9 cellular contexts compared by ENCODE assay signal in genomic region chr3:178518660-178519396, GRCh38. TPM values are rescaled to one million over a fixed set of nuclear protein-coding genes. Genes with fewer than 3 reads are reported as not detected.
DNase-seq lines count a peak whose midpoint lies in the region; ATAC-seq and FAIRE-seq lines count a peak whose summit lies in the region.
"Had no signal": no experiment of that assay in that cellular context is flagged by ENCODE, and none has a peak within 500 bp of the region (broad histone marks: within the 10 kb centered on the region; RNA-seq: fewer than 3 reads in every experiment).

No MANE protein-coding gene starts in this region.

- no peaks in the 10 kb centered on the region for H3K9me3 ChIP-seq in T-helper 17 cell (ENCODE audit: control insufficient read depth, low read length, poor library complexity, severe bottlenecking)

- no peak for DNase-seq in NCI-H1436 treated with DMSO at 0.1 percent for 48 hours (lab: John Stamatoyannopoulos, UW)
- no peak for DNase-seq in COLO668 (lab: John Stamatoyannopoulos, UW; ENCODE audit: unreplicated experiment)
- DNase-seq in T-helper 17 cell, result no peak
- DNase-seq in medulla oblongata (ENCODE audit: extremely low spot score), result no peak
- DNase-seq: activated CD4-positive, alpha-beta memory T cell treated with anti-CD3 and anti-CD28 coated beads, Interleukin-2, amount 10 ng/mL, durations not matched to agents 7 days and 5 days had no signal

- peaks cover 21% of the 10 kb centered on the region for H3K27me3 Mint-ChIP-seq in T-helper 17 cell
- H3K27me3 Mint-ChIP-seq: activated CD4-positive, alpha-beta memory T cell treated with anti-CD3 and anti-CD28 coated beads, Interleukin-2, amount 10 ng/mL, durations not matched to agents 7 days and 5 days had no signal

- no peak overlapping the region for H3K27ac Mint-ChIP-seq in T-helper 17 cell
- H3K27ac Mint-ChIP-seq: activated CD4-positive, alpha-beta memory T cell treated with anti-CD3 and anti-CD28 coated beads, Interleukin-2, amount 10 ng/mL, durations not matched to agents 7 days and 5 days had no signal

- no peaks in the 10 kb centered on the region for H3K36me3 Mint-ChIP-seq in T-helper 17 cell (ENCODE audit: low read depth)

- ATAC-seq in GM18867 (IDR thresholded peaks at IDR 0.05; ENCODE audit: unreplicated experiment) (peak; percentile 80), GM21737 (IDR thresholded peaks at IDR 0.05; ENCODE audit: unreplicated experiment) (peak; percentile 81), HG03457 (IDR thresholded peaks at IDR 0.05; ENCODE audit: unreplicated experiment) (peak; percentile 78), T-helper 17 cell (no peak)

- H3K4me1 Mint-ChIP-seq in T-helper 17 cell, result no peaks in the 10 kb centered on the region
- H3K4me1 Mint-ChIP-seq: activated CD4-positive, alpha-beta memory T cell treated with anti-CD3 and anti-CD28 coated beads, Interleukin-2, amount 10 ng/mL, durations not matched to agents 7 days and 5 days had no signal

- FAIRE-seq in islet of Langerhans (lab: Jason Lieb, UNC), result peak; percentile 97

- H3K4me3 Mint-ChIP-seq in T-helper 17 cell, result no peak overlapping the region
- H3K4me3 Mint-ChIP-seq: activated CD4-positive, alpha-beta memory T cell treated with anti-CD3 and anti-CD28 coated beads, Interleukin-2, amount 10 ng/mL, durations not matched to agents 7 days and 5 days had no signal

RNA-seq across cellular contexts. Expression of gene KCNMB2, which starts 17.4 kb away (rescaled TPM):
- total RNA-seq in T-helper 17 cell, result not detected
- total RNA-seq: activated CD4-positive, alpha-beta memory T cell treated with anti-CD3 and anti-CD28 coated beads, Interleukin-2, amount 10 ng/mL, durations not matched to agents 7 days and 5 days had no signal
